8 cellular contexts compared by ENCODE assay signal in genomic region chr19:12295191-12295590, GRCh38. TPM values are rescaled to one million over a fixed set of nuclear protein-coding genes. Genes with fewer than 3 reads are reported as not detected.
DNase-seq lines count a peak whose midpoint lies in the region; ATAC-seq and TF ChIP-seq lines count a peak whose summit lies in the region.

No MANE protein-coding gene starts in this region.

- H3K4me1 ChIP-seq in lung (ENCODE audit: control insufficient read depth in 2 of 2, insufficient read depth in 2 of 2, low read length in 2 of 2) (peaks cover 3% of the 10 kb centered on the region in 2 donors), uterus (peaks cover 0 to 6% of the 10 kb centered on the region in 2 donors)

- peak overlapping the region; percentile 84 for H3K27ac Mint-ChIP-seq in activated T-cell treated with anti-CD3 and anti-CD28 coated beads, Interleukin-2, amount 50 U/mL, for 72 hours

- peaks cover 0 to 3% of the 10 kb centered on the region in 2 donors for H3K36me3 ChIP-seq in lung (ENCODE audit: control insufficient read depth in 2 of 2, insufficient read depth in 2 of 2, low read length in 2 of 2)
- no peaks in the 10 kb centered on the region for H3K36me3 ChIP-seq in uterus

- H3K9me3 Mint-ChIP-seq in activated T-cell treated with anti-CD3 and anti-CD28 coated beads, Interleukin-2, amount 50 U/mL, for 72 hours = no peaks in the 10 kb centered on the region

- H3K4me3 Mint-ChIP-seq in activated T-cell treated with anti-CD3 and anti-CD28 coated beads, Interleukin-2, amount 50 U/mL, for 72 hours = peak overlapping the region; percentile 82 to 99

- no peaks in the 10 kb centered on the region for H3K27me3 Mint-ChIP-seq in activated T-cell treated with anti-CD3 and anti-CD28 coated beads, Interleukin-2, amount 50 U/mL, for 72 hours (ENCODE audit: low read depth)

- H3K9me3 ChIP-seq in lung (ENCODE audit: control insufficient read depth in 2 of 2, insufficient read depth in 1 of 2, low read length in 1 of 2) = no peaks in the 10 kb centered on the region
- no peaks in the 10 kb centered on the region for H3K9me3 ChIP-seq in uterus

- intact Hi-C loops in uterus (cut with DNase I; ENCODE audit: low total_unique reads) = no loop called here

- TF ChIP-seq CTCF in lung (IDR thresholded peaks at IDR 0.05; ENCODE audit: control extremely low read depth, extremely low read depth) = no peak
- TF ChIP-seq CTCF in uterus (IDR thresholded peaks at IDR 0.05) = no peak

- H3K27ac ChIP-seq in angular gyrus (ENCODE audit: low read depth, low read length) = peak overlapping the region; percentile 37
- H3K27ac ChIP-seq in lung (ENCODE audit: low read depth in 1 of 2, low read length in 1 of 2) = peak overlapping the region; percentile 30 to 88
- peak overlapping the region; percentile 78 to 86 for H3K27ac ChIP-seq in uterus

- H3K27me3 ChIP-seq in lung (ENCODE audit: control insufficient read depth, insufficient read depth) = no peaks in the 10 kb centered on the region
- H3K27me3 ChIP-seq in uterus = no peaks in the 10 kb centered on the region

- 39 to 68% methylated on average over 10 to 11 of the region's 11 CpGs for WGBS in lung, 2 donors

- no peak for DNase-seq in activated T-cell treated with anti-CD3 and anti-CD28 coated beads, Interleukin-2, amount 50 U/mL, for 72 hours
- DNase-seq in activated T-cell treated with anti-CD3 and anti-CD28 coated beads for 4 hours (no peak), lung (ENCODE audit: low spot score) (no peak), uterus (no peak), inferior parietal cortex (ENCODE audit: extremely low spot score) (no peak)

- H3K4me3 ChIP-seq in lung (peak overlapping the region; percentile 47), uterus (peak overlapping the region; percentile 58 to 84)

- TF ChIP-seq POLR2A in uterus (IDR thresholded peaks at IDR 0.05) = no peak

- peaks cover 31% of the 10 kb centered on the region for H3K4me1 Mint-ChIP-seq in activated T-cell treated with anti-CD3 and anti-CD28 coated beads, Interleukin-2, amount 50 U/mL, for 72 hours (ENCODE audit: low read depth)

- H3K36me3 Mint-ChIP-seq in activated T-cell treated with anti-CD3 and anti-CD28 coated beads, Interleukin-2, amount 50 U/mL, for 72 hours (ENCODE audit: insufficient read depth in 2 of 2) = peaks cover 6 to 11% of the 10 kb centered on the region in 2 donors

- peak in 1 of 2 donors; percentile 16 for ATAC-seq in activated T-cell treated with anti-CD3 and anti-CD28 coated beads, Interleukin-2, amount 50 U/mL, for 72 hours (replicated peaks in 1 of 2)
- ATAC-seq in lung (ENCODE audit: insufficient read depth, low FRiP score) (no peak), HG02840 (IDR thresholded peaks at IDR 0.05; ENCODE audit: low FRiP score, unreplicated experiment) (no peak), HG03469 (IDR thresholded peaks at IDR 0.05; ENCODE audit: unreplicated experiment) (no peak)

RNA-seq across cellular contexts. Expression of gene ZNF44, which starts 0.5 kb away (rescaled TPM):
- total RNA-seq in activated T-cell treated with anti-CD3 and anti-CD28 coated beads, Interleukin-2, amount 50 U/mL, for 72 hours = 10 to 100 TPM; 10.8 to 11.8 TPM
- total RNA-seq in lung (10 to 100 TPM; 15.5 to 29.3 TPM), uterus (10 to 100 TPM in 2 of 4 donors, 1 to 10 TPM in 2; 5.0 to 29.7 (median 15.2) TPM)
- 1 to 10 TPM; 7.1 to 8.0 TPM for polyA plus RNA-seq in lung

RNA-seq across cellular contexts. Expression of gene ZNF563, which starts 38.2 kb away (rescaled TPM):
- total RNA-seq in activated T-cell treated with anti-CD3 and anti-CD28 coated beads, Interleukin-2, amount 50 U/mL, for 72 hours = 10 to 100 TPM in 1 of 2 donors, 1 to 10 TPM in 1; 8.2 to 13.1 TPM
- total RNA-seq in lung = 1 to 10 TPM; 3.2 to 4.9 TPM
- polyA plus RNA-seq in lung = 1 to 10 TPM; 1.6 to 1.9 TPM
- total RNA-seq in uterus = 1 to 10 TPM; 6.4 to 9.7 (median 7.9) TPM
